ENCODE assay signal across 12 cellular contexts in genomic region chr11:86370922-86371614, GRCh38. TPM values are rescaled to one million over a fixed set of nuclear protein-coding genes. Genes with fewer than 3 reads are reported as not detected.
A peak's percentile ranks its signal among the peaks of the same experiment; 100 is the strongest.
DNase-seq lines count a peak whose midpoint lies in the region; ATAC-seq, FAIRE-seq and TF ChIP-seq lines count a peak whose summit lies in the region.
"Had no signal": no experiment of that assay in that cellular context is flagged by ENCODE, and none has a peak within 500 bp of the region (broad histone marks: within the 10 kb centered on the region; RNA-seq: fewer than 3 reads in every experiment).

No MANE protein-coding gene starts in this region.

- H4K20me1 ChIP-seq in endothelial cell of umbilical vein (replicated peaks; ENCODE audit: control insufficient read depth, extremely low read depth, insufficient read depth, low read length): no peaks in the 10 kb centered on the region

- H3K4me1 Mint-ChIP-seq in progenitor cell of endocrine pancreas (ENCODE audit: low read depth): peaks cover 7% of the 10 kb centered on the region

- POLR2A ChIA-PET in endothelial cell of umbilical vein (lab: Charles Lee): no interaction called here

- no peak for FAIRE-seq in endothelial cell of umbilical vein (lab: Jason Lieb, UNC)

- BruUV-seq in endothelial cell of umbilical vein (replicated peaks; lab: Mats Ljungman, UMichigan): TSS peak; percentile 55

- H3K27me3 ChIP-seq in endothelial cell of umbilical vein (ENCODE audit: control insufficient read depth in 2 of 2, insufficient read depth in 2 of 2, low read length in 2 of 2): no peaks in the 10 kb centered on the region
- H3K27me3 ChIP-seq in right atrium auricular region: no peaks in the 10 kb centered on the region
- H3K27me3 ChIP-seq: SJSA1 had no signal

- H3K9me3 Mint-ChIP-seq in progenitor cell of endocrine pancreas (ENCODE audit: low read depth): peaks cover 8% of the 10 kb centered on the region

- H3K4me3 Mint-ChIP-seq in progenitor cell of endocrine pancreas (ENCODE audit: low read depth): no peak overlapping the region
- H3K4me3 Mint-ChIP-seq: activated CD4-positive, alpha-beta T cell treated with anti-CD3 and anti-CD28 coated beads, Interleukin-2, amount 10 ng/mL, durations not matched to agents 24 days and 14 days had no signal

- TF ChIP-seq POLR2A in endothelial cell of umbilical vein (IDR thresholded peaks at IDR 0.05; ENCODE audit: low read depth, low read length): no peak

- H3K36me3 ChIP-seq in endothelial cell of umbilical vein (ENCODE audit: control insufficient read depth in 2 of 2, extremely low read depth in 1 of 2, insufficient read depth in 2 of 2, low read length in 2 of 2) (no peaks in the 10 kb centered on the region), right atrium auricular region (no peaks in the 10 kb centered on the region)
- H3K36me3 ChIP-seq: SJSA1 had no signal

- no peaks in the 10 kb centered on the region for H3K9me1 ChIP-seq in endothelial cell of umbilical vein (replicated peaks; ENCODE audit: control insufficient read depth, extremely low read depth, insufficient read depth, low read length)

- H3K79me2 ChIP-seq in endothelial cell of umbilical vein (ENCODE audit: control insufficient read depth, insufficient read depth, low read length): no peaks in the 10 kb centered on the region

- peak overlapping the region; percentile 13 for H2AFZ ChIP-seq in endothelial cell of umbilical vein (ENCODE audit: low read depth, low read length)

- dilution Hi-C loops in endothelial cell of umbilical vein (cut with MboI; ENCODE audit: extremely low pct_ligation_motif_present, low sequenced_read_pairs): no loop called here

- CTCF ChIA-PET in endothelial cell of umbilical vein (lab: Charles Lee): interaction anchor here (0.7 to 3.7 kb wide), 4 partner anchors 9 to 48 kb away, joined by 3 to 30 read pairs (median 5); no protein-coding TSS in a partner anchor

- peaks cover 3% of the 10 kb centered on the region for H3K27me3 Mint-ChIP-seq in progenitor cell of endocrine pancreas

- TF ChIP-seq CTCF in endothelial cell of umbilical vein (IDR thresholded peaks at IDR 0.05; ENCODE audit: extremely low read depth in 1 of 2, insufficient read depth in 1 of 2, low read depth in 1 of 2, low read length in 2 of 2) (no peak), progenitor cell of endocrine pancreas (IDR thresholded peaks at IDR 0.05; ENCODE audit: unreplicated experiment) (no peak), right atrium auricular region (IDR thresholded peaks at IDR 0.05) (no peak)

- no peaks in the 10 kb centered on the region for H3K9me3 ChIP-seq in endothelial cell of umbilical vein (replicated peaks; ENCODE audit: control insufficient read depth, insufficient read depth, low read length)
- no peaks in the 10 kb centered on the region for H3K9me3 ChIP-seq in right atrium auricular region
- H3K9me3 ChIP-seq: SJSA1 had no signal

- intact Hi-C loops in endothelial cell of umbilical vein (cut with micrococcal nuclease): no loop called here

- H3K4me1 ChIP-seq in endothelial cell of umbilical vein (ENCODE audit: control insufficient read depth, extremely low read depth, insufficient read depth, low read length): peaks cover 20% of the 10 kb centered on the region
- H3K4me1 ChIP-seq in right atrium auricular region: no peaks in the 10 kb centered on the region
- H3K4me1 ChIP-seq: SJSA1 had no signal

- H3K4me3 ChIP-seq in endothelial cell of umbilical vein (replicated peaks in 1 of 3; ENCODE audit: insufficient read depth in 1 of 3, low read depth in 1 of 3, low read length in 3 of 3) (no peak overlapping the region), right atrium auricular region (no peak overlapping the region)
- H3K4me3 ChIP-seq: SJSA1 had no signal

- peak; percentile 21 for DNase-seq in GF-D8 (lab: John Stamatoyannopoulos, UW)
- peak; percentile 54 for DNase-seq in NCI-H226
- DNase-seq in endothelial cell of umbilical vein (ENCODE audit: low read depth, low spot score): peak; percentile 67
- no peak for DNase-seq in progenitor cell of endocrine pancreas (ENCODE audit: low spot score, unreplicated experiment)
- DNase-seq in activated CD8-positive, alpha-beta memory T cell treated with anti-CD3 and anti-CD28 coated beads, Interleukin-2, amount 50 U/mL, for 4 hours: no peak
- DNase-seq in right atrium auricular region (ENCODE audit: low spot score): no peak
- no peak for DNase-seq in stimulated activated CD4-positive, alpha-beta T cell treated with anti-CD3 and anti-CD28 coated beads, Interleukin-4, amount 100 ng/mL, for 24 hours
- DNase-seq: activated CD4-positive, alpha-beta T cell treated with anti-CD3 and anti-CD28 coated beads, Interleukin-2, amount 10 ng/mL, durations not matched to agents 24 days and 14 days; cortex of kidney; DMS153 had no signal

- peak overlapping the region; percentile 56 for H3K27ac Mint-ChIP-seq in progenitor cell of endocrine pancreas

- H3K36me3 Mint-ChIP-seq in progenitor cell of endocrine pancreas (ENCODE audit: insufficient read depth): peaks cover 3% of the 10 kb centered on the region

- H3K27ac ChIP-seq in endothelial cell of umbilical vein (ENCODE audit: insufficient read depth, low read depth, low read length) (peak overlapping the region; percentile 18), right atrium auricular region (no peak overlapping the region)
- H3K27ac ChIP-seq: SJSA1 had no signal

- ATAC-seq in GM18858 (IDR thresholded peaks at IDR 0.05; ENCODE audit: unreplicated experiment): no peak

- no peak overlapping the region for H3K9ac ChIP-seq in endothelial cell of umbilical vein (replicated peaks; ENCODE audit: extremely low read depth, insufficient read depth, low read length)

- H3K4me2 ChIP-seq in endothelial cell of umbilical vein (ENCODE audit: insufficient read depth, low read length): no peak overlapping the region

TF ChIP-seq in endothelial cell of umbilical vein, 7 proteins besides CTCF, POLR2A, EP300 and RAD21:
- TF ChIP-seq FOS (IDR thresholded peaks at IDR 0.05; ENCODE audit: borderline replicate concordance, insufficient read depth, low read length) (peak; percentile 59), GATA2 (IDR thresholded peaks at IDR 0.05; ENCODE audit: insufficient read depth, insufficient read length, low read depth, low read length) (peak; percentile 42), JUN (IDR thresholded peaks at IDR 0.05; ENCODE audit: borderline replicate concordance, insufficient read depth, insufficient read length, low read depth) (peak; percentile 60), POLR2AphosphoS5 (IDR thresholded peaks at IDR 0.05; ENCODE audit: insufficient read depth, low read depth, low read length) (peak; percentile 43), MAX (IDR thresholded peaks at IDR 0.05; ENCODE audit: insufficient read depth, insufficient read length) (no peak), EZH2 (IDR thresholded peaks at IDR 0.05; ENCODE audit: borderline replicate concordance, low read depth, low read length, severe bottlenecking) (no peak)

RNA-seq across cellular contexts. Expression of gene CCDC81, which starts 3.6 kb away (rescaled TPM):
- total RNA-seq in endothelial cell of umbilical vein (0.55 and 1.1 TPM in 2 replicates), progenitor cell of endocrine pancreas (1.3 TPM in 2 replicates), right atrium auricular region (under 1 TPM in 1 of 2 donors, not detected in 1; 0.51 TPM)
- polyA plus RNA-seq in endothelial cell of umbilical vein: 0.25 and 0.57 TPM in 2 replicates
- 0.52 and 0.69 TPM in 2 replicates for polyA plus RNA-seq in endothelial cell of umbilical vein (2011; cell fraction: cytosol; rRNA removed)
- 1.9 and 2.0 TPM in 2 replicates for polyA plus RNA-seq in endothelial cell of umbilical vein (2011; cell fraction: nucleus; rRNA removed)
- 4.2 and 8.9 TPM in 2 replicates for polyA plus RNA-seq in endothelial cell of umbilical vein (2012)
- 0.29 and 0.45 TPM in 2 replicates for polyA minus RNA-seq in endothelial cell of umbilical vein
- polyA minus RNA-seq in endothelial cell of umbilical vein (2011; cell fraction: cytosol; rRNA and poly(A)+ RNA removed): not detected
- 1.9 and 2.2 TPM in 2 replicates for polyA minus RNA-seq in endothelial cell of umbilical vein (2011; cell fraction: nucleus; rRNA and poly(A)+ RNA removed)

Comparison
In these comparisons a context has a peak if more than half of its experiments do, and no peak if none do; other contexts are left out.
1. DNase-seq: peak in GF-D8 (single experiment), NCI-H226 (single experiment) and endothelial cell of umbilical vein (single experiment); none in progenitor cell of endocrine pancreas (single experiment), activated CD8-positive, alpha-beta memory T cell treated with anti-CD3 and anti-CD28 coated beads, Interleukin-2, amount 50 U/mL, for 4 hours (single experiment), right atrium auricular region (single experiment) and stimulated activated CD4-positive, alpha-beta T cell treated with anti-CD3 and anti-CD28 coated beads, Interleukin-4, amount 100 ng/mL, for 24 hours (single experiment).